In the genomic region with DNA sequence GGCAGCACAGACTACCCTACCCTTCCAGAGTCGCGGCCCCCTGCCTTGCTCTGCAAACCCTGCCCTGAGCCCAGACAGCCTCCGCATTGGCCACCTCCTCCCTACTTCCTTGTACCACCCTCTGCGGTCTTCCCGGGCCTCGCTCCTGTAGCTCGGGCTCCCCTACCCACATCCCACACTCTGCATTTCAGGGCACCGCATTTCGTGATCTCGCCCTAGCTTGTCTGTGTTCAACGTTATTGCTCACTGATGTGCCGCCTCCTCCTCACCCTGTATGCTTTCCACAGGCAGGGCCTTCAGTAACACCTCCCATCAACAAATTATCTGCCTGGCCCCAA, we compare ENCODE assay signal across 1 cellular context.
TF ChIP-seq lines count a peak whose summit lies in the region.

No MANE protein-coding gene starts in this region.

TF ChIP-seq in WTC11, 78 proteins besides CTCF, POLR2A, EP300 and RAD21 (continued from another document):
- TF ChIP-seq, protein P1, sequence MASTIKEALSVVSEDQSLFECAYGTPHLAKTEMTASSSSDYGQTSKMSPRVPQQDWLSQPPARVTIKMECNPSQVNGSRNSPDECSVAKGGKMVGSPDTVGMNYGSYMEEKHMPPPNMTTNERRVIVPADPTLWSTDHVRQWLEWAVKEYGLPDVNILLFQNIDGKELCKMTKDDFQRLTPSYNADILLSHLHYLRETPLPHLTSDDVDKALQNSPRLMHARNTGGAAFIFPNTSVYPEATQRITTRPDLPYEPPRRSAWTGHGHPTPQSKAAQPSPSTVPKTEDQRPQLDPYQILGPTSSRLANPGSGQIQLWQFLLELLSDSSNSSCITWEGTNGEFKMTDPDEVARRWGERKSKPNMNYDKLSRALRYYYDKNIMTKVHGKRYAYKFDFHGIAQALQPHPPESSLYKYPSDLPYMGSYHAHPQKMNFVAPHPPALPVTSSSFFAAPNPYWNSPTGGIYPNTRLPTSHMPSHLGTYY (CRISPR knock-in tag; IDR thresholded peaks at IDR 0.05) = no peak
- TF ChIP-seq ARID4B (CRISPR knock-in tag; IDR thresholded peaks at IDR 0.05; ENCODE audit: borderline replicate concordance) = no peak
TF ChIP-seq in WTC11: peak in this region for 0.
